In the genomic region with DNA sequence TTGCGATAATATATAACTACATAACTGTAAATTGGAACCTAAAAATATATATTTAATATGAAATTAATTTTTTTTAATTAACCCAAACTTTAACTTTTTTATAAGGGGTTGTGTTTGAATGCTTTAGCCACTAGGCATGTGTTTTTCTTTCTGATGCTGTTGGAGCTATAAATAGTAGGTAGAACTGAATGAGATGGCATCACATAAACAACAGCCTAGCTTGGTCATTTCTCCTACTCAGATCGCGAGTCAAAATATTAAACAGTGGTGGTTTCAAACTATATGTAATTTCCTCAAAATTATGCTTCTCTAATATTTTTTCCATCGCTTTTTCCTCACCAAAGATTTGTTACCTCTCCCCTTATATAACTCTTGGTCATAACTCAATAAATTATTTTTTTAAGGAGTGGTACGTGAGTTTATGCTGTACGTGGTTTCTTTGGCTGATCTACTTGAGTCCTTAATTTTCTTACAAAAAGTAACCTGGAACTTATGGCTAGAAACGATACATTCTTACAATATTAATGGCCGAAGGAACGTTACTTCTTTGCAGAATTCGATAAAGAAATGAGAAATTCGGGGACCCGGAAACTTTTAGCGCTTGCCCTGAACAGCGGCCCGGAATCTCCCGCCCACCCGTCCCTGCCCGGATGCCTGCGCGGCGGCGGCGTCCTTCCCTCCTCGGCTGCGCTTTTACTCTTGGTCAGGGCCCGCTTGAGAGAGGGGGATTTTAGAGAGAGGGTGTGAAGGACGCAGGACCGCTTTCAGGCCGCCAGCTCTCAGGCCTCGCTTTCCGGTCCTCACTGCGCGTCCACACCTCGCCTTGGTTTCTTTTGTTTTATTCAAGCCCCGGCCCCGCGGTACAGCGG, we compare ENCODE assay signal across 8 cellular contexts.
DNase-seq lines count a peak whose midpoint lies in the region; TF ChIP-seq lines count a peak whose summit lies in the region.

No MANE protein-coding gene starts in this region.

- intact Hi-C loops in MCF 10A (cut with micrococcal nuclease) = loop anchor here (1.0 to 2.0 kb wide), 3 partner anchors 68 to 334 kb away; no protein-coding TSS in a partner anchor

- H3K4me3 Mint-ChIP-seq in MCF 10A (ENCODE audit: unreplicated experiment) (peak overlapping the region; percentile 90), immature natural killer cell (peak overlapping the region; percentile 93 to 98 (median 95))

- peaks cover 78% of the 10 kb centered on the region for H3K79me2 ChIP-seq in GM23248 (ENCODE audit: insufficient read depth)

- H3K36me3 ChIP-seq in GM23248 (ENCODE audit: low read depth) (no peaks in the 10 kb centered on the region), KOPT-K1 (ENCODE audit: insufficient read depth, low read length) (no peaks in the 10 kb centered on the region)

- no peak for TF ChIP-seq CTCF in MCF 10A (IDR thresholded peaks at IDR 0.05; ENCODE audit: unreplicated experiment)

- H3K4me3 ChIP-seq in GM08714 (ENCODE audit: low read length) (peak overlapping the region; percentile 90), GM23248 (peak overlapping the region; percentile 80)

- H3K4me2 ChIP-seq in GM23248 (ENCODE audit: unreplicated experiment) = peak overlapping the region; percentile 100

- H3K27ac ChIP-seq in GM23248 (peak overlapping the region; percentile 99), KOPT-K1 (ENCODE audit: low read depth, low read length, poor library complexity, severe bottlenecking) (peak overlapping the region; percentile 90)

- CTCF ChIA-PET in MCF 10A (lab: Yijun Ruan, JAX) = interaction anchor here (0.7 to 0.9 kb wide), 3 partner anchors 72 to 905 kb away, joined by 3 to 4 read pairs (median 3); no protein-coding TSS in a partner anchor

- peaks cover 36% of the 10 kb centered on the region for H3K4me1 ChIP-seq in GM23248 (ENCODE audit: insufficient read depth)

- H3K27ac Mint-ChIP-seq in MCF 10A (ENCODE audit: low read depth, unreplicated experiment) (peak overlapping the region; percentile 99), immature natural killer cell (peak overlapping the region; percentile 87 to 99 (median 96))

- H3K9me3 Mint-ChIP-seq in MCF 10A (ENCODE audit: unreplicated experiment) = no peaks in the 10 kb centered on the region
- no peaks in the 10 kb centered on the region for H3K9me3 Mint-ChIP-seq in immature natural killer cell

- H3K27me3 ChIP-seq in GM23248 (replicated peaks; ENCODE audit: insufficient read depth) = no peaks in the 10 kb centered on the region

- no peaks in the 10 kb centered on the region for H3K27me3 Mint-ChIP-seq in MCF 10A (ENCODE audit: insufficient read depth, unreplicated experiment)
- peaks cover 11 to 28% (median 13%) of the 10 kb centered on the region in 3 donors for H3K27me3 Mint-ChIP-seq in immature natural killer cell (ENCODE audit: low read depth in 3 of 3)

- WGBS in GM23248 (ENCODE audit: low coverage in 1 of 2, low lambda C conversion rate in 2 of 2, missing lambda C conversion rate in 2 of 2), 2 experiments = 2 to 3% methylated on average over 35 to 38 of the region's 38 CpGs

- peak overlapping the region; percentile 75 for H2AFZ ChIP-seq in GM23248

- peaks cover 35% of the 10 kb centered on the region for H3F3A ChIP-seq in GM23248 (ENCODE audit: insufficient read depth)

- BruUV-seq in MCF 10A (replicated peaks; lab: Mats Ljungman, UMichigan) = TSS peak; percentile 82

- DNase-seq in GM23248 (peak; percentile 83), T follicular helper cell (ENCODE audit: low read depth) (peak; percentile 37), MCF 10A (ENCODE audit: unreplicated experiment) (peak; percentile 60), immature natural killer cell (peak in 1 of 3 donors; percentile 21), DMS153 (lab: John Stamatoyannopoulos, UW) (no peak)
- peak; percentile 2 to 26 for DNase-seq in stimulated activated CD4-positive, alpha-beta T cell treated with anti-CD3 and anti-CD28 coated beads, Interleukin-1b, Interleukin-23, amount 100 ng/mL, for 1 hour (ENCODE audit: low read depth in 2 of 2)

- H3K9me3 ChIP-seq in GM23248 (ENCODE audit: low read depth) = no peaks in the 10 kb centered on the region
- no peaks in the 10 kb centered on the region for H3K9me3 ChIP-seq in KOPT-K1 (ENCODE audit: insufficient read depth, low read length, poor library complexity, severe bottlenecking)

- no peaks in the 10 kb centered on the region for H3K9me2 ChIP-seq in GM23248 (ENCODE audit: insufficient read depth)

- H3K36me3 Mint-ChIP-seq in MCF 10A (ENCODE audit: insufficient read depth, unreplicated experiment) (peaks cover 11% of the 10 kb centered on the region), immature natural killer cell (no peaks in the 10 kb centered on the region)

- POLR2A ChIA-PET in MCF 10A (lab: Yijun Ruan, JAX) = interaction anchor here (0.5 to 6.0 kb wide), 33 partner anchors 9 to 1705 kb away, joined by 3 to 122 read pairs (median 4); a partner anchor contains a TSS

- in situ Hi-C loops in GM23248 (cut with MboI) = no loop called here

- H4K20me1 ChIP-seq in GM23248 (ENCODE audit: insufficient read depth) = no peaks in the 10 kb centered on the region

- H3K4me1 Mint-ChIP-seq in MCF 10A (ENCODE audit: insufficient read depth, unreplicated experiment) = peaks cover 10% of the 10 kb centered on the region
- H3K4me1 Mint-ChIP-seq in immature natural killer cell = peaks cover 39 to 73% of the 10 kb centered on the region in 2 donors

- peak overlapping the region; percentile 99 for H3K9ac ChIP-seq in GM23248
